1 cellular context compared by ENCODE assay signal in the genomic region with DNA sequence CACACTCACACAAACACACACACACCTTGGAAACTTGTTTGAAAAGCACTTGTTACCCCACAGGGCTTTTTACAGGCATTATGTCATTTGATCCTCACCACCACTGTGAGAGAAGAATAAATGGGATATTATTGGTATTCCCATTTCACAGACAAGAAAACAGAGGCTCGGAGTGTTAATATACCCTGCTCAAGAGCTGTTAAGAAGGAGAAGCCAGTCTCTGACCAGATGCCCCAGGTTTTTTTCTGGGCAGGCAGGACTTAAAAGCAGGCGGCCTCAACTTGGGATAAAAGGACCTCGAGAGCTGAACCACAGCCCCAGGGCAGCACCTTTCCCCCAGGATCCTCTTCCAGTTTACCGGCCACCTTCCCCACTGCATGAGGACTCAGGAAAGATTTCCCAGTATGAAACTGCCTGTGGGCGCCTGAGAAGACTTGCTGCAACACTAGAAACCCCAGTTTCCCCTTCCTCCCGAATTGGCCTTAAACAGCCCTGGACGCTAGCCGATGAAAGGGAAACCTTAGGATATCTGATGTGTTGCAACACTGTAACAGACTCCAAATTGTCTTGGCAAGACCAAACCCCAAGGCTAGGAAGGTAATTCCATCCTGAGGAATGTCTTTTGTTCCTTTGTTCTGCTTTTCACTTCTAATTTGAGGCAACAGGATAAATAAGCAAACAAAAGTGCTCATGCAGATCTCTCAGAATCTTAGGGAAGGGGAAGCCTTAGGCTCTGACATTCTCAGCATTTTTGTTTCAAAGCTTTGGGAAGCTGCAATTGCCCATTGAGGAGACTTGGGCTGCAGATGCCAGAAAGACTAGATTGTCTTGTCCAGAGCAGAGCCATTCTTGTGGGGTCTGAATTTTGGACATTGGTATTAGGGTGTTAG.
TF ChIP-seq lines count a peak whose summit lies in the region.

No MANE protein-coding gene starts in this region.

TF ChIP-seq in GM23338, 12 proteins besides CTCF, POLR2A, EP300 and RAD21 (continued from another document):
- TF ChIP-seq, protein P1, sequence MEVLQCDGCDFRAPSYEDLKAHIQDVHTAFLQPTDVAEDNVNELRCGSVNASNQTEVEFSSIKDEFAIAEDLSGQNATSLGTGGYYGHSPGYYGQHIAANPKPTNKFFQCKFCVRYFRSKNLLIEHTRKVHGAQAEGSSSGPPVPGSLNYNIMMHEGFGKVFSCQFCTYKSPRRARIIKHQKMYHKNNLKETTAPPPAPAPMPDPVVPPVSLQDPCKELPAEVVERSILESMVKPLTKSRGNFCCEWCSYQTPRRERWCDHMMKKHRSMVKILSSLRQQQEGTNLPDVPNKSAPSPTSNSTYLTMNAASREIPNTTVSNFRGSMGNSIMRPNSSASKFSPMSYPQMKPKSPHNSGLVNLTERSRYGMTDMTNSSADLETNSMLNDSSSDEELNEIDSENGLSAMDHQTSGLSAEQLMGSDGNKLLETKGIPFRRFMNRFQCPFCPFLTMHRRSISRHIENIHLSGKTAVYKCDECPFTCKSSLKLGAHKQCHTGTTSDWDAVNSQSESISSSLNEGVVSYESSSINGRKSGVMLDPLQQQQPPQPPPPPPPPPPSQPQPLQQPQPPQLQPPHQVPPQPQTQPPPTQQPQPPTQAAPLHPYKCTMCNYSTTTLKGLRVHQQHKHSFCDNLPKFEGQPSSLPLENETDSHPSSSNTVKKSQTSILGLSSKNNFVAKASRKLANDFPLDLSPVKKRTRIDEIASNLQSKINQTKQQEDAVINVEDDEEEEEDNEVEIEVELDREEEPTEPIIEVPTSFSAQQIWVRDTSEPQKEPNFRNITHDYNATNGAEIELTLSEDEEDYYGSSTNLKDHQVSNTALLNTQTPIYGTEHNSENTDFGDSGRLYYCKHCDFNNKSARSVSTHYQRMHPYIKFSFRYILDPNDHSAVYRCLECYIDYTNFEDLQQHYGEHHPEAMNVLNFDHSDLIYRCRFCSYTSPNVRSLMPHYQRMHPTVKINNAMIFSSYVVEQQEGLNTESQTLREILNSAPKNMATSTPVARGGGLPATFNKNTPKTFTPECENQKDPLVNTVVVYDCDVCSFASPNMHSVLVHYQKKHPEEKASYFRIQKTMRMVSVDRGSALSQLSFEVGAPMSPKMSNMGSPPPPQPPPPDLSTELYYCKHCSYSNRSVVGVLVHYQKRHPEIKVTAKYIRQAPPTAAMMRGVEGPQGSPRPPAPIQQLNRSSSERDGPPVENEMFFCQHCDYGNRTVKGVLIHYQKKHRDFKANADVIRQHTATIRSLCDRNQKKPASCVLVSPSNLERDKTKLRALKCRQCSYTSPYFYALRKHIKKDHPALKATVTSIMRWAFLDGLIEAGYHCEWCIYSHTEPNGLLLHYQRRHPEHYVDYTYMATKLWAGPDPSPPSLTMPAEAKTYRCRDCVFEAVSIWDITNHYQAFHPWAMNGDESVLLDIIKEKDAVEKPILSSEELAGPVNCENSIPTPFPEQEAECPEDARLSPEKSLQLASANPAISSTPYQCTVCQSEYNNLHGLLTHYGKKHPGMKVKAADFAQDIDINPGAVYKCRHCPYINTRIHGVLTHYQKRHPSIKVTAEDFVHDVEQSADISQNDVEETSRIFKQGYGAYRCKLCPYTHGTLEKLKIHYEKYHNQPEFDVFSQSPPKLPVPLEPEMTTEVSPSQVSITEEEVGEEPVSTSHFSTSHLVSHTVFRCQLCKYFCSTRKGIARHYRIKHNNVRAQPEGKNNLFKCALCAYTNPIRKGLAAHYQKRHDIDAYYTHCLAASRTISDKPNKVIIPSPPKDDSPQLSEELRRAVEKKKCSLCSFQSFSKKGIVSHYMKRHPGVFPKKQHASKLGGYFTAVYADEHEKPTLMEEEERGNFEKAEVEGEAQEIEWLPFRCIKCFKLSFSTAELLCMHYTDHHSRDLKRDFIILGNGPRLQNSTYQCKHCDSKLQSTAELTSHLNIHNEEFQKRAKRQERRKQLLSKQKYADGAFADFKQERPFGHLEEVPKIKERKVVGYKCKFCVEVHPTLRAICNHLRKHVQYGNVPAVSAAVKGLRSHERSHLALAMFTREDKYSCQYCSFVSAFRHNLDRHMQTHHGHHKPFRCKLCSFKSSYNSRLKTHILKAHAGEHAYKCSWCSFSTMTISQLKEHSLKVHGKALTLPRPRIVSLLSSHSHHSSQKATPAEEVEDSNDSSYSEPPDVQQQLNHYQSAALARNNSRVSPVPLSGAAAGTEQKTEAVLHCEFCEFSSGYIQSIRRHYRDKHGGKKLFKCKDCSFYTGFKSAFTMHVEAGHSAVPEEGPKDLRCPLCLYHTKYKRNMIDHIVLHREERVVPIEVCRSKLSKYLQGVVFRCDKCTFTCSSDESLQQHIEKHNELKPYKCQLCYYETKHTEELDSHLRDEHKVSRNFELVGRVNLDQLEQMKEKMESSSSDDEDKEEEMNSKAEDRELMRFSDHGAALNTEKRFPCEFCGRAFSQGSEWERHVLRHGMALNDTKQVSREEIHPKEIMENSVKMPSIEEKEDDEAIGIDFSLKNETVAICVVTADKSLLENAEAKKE (CRISPR knock-in tag; IDR thresholded peaks at IDR 0.05) = peak; percentile 92
- TF ChIP-seq, protein P2, sequence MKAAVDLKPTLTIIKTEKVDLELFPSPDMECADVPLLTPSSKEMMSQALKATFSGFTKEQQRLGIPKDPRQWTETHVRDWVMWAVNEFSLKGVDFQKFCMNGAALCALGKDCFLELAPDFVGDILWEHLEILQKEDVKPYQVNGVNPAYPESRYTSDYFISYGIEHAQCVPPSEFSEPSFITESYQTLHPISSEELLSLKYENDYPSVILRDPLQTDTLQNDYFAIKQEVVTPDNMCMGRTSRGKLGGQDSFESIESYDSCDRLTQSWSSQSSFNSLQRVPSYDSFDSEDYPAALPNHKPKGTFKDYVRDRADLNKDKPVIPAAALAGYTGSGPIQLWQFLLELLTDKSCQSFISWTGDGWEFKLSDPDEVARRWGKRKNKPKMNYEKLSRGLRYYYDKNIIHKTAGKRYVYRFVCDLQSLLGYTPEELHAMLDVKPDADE (IDR thresholded peaks at IDR 0.05) = no peak
- TF ChIP-seq, protein P3, sequence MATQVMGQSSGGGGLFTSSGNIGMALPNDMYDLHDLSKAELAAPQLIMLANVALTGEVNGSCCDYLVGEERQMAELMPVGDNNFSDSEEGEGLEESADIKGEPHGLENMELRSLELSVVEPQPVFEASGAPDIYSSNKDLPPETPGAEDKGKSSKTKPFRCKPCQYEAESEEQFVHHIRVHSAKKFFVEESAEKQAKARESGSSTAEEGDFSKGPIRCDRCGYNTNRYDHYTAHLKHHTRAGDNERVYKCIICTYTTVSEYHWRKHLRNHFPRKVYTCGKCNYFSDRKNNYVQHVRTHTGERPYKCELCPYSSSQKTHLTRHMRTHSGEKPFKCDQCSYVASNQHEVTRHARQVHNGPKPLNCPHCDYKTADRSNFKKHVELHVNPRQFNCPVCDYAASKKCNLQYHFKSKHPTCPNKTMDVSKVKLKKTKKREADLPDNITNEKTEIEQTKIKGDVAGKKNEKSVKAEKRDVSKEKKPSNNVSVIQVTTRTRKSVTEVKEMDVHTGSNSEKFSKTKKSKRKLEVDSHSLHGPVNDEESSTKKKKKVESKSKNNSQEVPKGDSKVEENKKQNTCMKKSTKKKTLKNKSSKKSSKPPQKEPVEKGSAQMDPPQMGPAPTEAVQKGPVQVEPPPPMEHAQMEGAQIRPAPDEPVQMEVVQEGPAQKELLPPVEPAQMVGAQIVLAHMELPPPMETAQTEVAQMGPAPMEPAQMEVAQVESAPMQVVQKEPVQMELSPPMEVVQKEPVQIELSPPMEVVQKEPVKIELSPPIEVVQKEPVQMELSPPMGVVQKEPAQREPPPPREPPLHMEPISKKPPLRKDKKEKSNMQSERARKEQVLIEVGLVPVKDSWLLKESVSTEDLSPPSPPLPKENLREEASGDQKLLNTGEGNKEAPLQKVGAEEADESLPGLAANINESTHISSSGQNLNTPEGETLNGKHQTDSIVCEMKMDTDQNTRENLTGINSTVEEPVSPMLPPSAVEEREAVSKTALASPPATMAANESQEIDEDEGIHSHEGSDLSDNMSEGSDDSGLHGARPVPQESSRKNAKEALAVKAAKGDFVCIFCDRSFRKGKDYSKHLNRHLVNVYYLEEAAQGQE (IDR thresholded peaks at IDR 0.05; ENCODE audit: unreplicated experiment) = no peak
